In the genomic region with DNA sequence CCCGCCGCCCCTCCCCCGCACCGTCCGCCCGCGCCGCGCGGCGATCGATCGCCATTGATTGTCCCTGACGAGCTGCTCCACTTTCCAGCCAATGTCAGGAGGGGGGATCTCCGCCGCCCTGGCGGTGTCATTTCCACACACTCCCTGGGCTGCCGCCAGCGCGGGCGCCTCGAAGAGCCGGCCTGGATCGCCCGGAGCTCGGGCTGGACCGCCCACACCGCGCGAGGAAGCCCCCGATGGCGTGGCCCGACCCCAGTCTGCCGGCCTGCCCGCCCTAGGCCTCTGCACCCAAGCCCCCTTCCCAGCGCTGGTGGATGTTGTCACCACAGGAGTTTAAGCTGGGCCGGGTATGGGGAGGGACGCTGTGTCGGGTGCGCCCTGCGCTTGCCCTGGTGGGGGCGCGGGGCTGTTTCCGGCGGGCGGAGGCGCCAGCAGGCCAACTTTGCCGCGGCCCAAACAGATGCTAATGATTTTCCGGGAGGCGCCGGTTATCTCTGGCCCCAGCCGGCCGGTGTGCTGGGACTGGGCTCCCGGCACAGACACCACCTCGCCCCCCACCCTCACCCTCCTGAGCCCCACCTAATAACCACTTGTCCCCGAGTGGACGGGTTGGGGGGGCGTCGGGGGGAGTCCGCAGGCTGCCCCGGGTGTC, we compare ENCODE assay signal across 1 cellular context.
TF ChIP-seq lines count a peak whose summit lies in the region.

No MANE protein-coding gene starts in this region.

TF ChIP-seq in HepG2, 621 proteins besides CTCF, POLR2A, EP300 and RAD21 (continued from another document and continues in another):
- TF ChIP-seq, protein P1, sequence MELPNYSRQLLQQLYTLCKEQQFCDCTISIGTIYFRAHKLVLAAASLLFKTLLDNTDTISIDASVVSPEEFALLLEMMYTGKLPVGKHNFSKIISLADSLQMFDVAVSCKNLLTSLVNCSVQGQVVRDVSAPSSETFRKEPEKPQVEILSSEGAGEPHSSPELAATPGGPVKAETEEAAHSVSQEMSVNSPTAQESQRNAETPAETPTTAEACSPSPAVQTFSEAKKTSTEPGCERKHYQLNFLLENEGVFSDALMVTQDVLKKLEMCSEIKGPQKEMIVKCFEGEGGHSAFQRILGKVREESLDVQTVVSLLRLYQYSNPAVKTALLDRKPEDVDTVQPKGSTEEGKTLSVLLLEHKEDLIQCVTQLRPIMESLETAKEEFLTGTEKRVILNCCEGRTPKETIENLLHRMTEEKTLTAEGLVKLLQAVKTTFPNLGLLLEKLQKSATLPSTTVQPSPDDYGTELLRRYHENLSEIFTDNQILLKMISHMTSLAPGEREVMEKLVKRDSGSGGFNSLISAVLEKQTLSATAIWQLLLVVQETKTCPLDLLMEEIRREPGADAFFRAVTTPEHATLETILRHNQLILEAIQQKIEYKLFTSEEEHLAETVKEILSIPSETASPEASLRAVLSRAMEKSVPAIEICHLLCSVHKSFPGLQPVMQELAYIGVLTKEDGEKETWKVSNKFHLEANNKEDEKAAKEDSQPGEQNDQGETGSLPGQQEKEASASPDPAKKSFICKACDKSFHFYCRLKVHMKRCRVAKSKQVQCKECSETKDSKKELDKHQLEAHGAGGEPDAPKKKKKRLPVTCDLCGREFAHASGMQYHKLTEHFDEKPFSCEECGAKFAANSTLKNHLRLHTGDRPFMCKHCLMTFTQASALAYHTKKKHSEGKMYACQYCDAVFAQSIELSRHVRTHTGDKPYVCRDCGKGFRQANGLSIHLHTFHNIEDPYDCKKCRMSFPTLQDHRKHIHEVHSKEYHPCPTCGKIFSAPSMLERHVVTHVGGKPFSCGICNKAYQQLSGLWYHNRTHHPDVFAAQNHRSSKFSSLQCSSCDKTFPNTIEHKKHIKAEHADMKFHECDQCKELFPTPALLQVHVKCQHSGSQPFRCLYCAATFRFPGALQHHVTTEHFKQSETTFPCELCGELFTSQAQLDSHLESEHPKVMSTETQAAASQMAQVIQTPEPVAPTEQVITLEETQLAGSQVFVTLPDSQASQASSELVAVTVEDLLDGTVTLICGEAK (IDR thresholded peaks at IDR 0.05), result no peak
- TF ChIP-seq, protein P1 (CRISPR knock-in tag; IDR thresholded peaks at IDR 0.05), result peak; percentile 50; the same call in 1 of the 2 replicates
- TF ChIP-seq ZNF24 (IDR thresholded peaks at IDR 0.05) (no peak), SOX13 (IDR thresholded peaks at IDR 0.05) (no peak), SOX13 (CRISPR knock-in tag; conservative IDR thresholded peaks at IDR 0.05 in 1 of 2, IDR thresholded peaks at IDR 0.05 in 1 of 2) (peak in 1 of 2 experiments; percentile 64; a peak in 2 of 4 replicates), SP5 (CRISPR knock-in tag; IDR thresholded peaks at IDR 0.05; ENCODE audit: borderline replicate concordance, low read depth) (peak; percentile 57), FOSL1 (CRISPR knock-in tag; IDR thresholded peaks at IDR 0.05; ENCODE audit: borderline replicate concordance) (no peak), HMG20B (CRISPR knock-in tag; conservative IDR thresholded peaks at IDR 0.05) (no peak), PRMT3 (CRISPR knock-in tag; IDR thresholded peaks at IDR 0.05; ENCODE audit: borderline replicate concordance, low read depth) (no peak), U2AF2 (IDR thresholded peaks at IDR 0.05; ENCODE audit: low read depth, low read length) (no peak), TEAD2 (CRISPR knock-in tag; IDR thresholded peaks at IDR 0.05) (no peak), CAMTA2 (CRISPR knock-in tag; IDR thresholded peaks at IDR 0.05; ENCODE audit: borderline replicate concordance) (no peak), SALL2 (CRISPR knock-in tag; IDR thresholded peaks at IDR 0.05) (peak; percentile 93), ATAD3A (CRISPR knock-in tag; IDR thresholded peaks at IDR 0.05) (no peak), ZNF556 (CRISPR knock-in tag; IDR thresholded peaks at IDR 0.05; ENCODE audit: borderline replicate concordance) (no peak), ZFP37 (CRISPR knock-in tag; IDR thresholded peaks at IDR 0.05; ENCODE audit: borderline replicate concordance) (0 out of 2 replicates have a peak, but pooled peaks have one; percentile 47), NR1H2 (CRISPR knock-in tag; IDR thresholded peaks at IDR 0.05; ENCODE audit: borderline replicate concordance, low read depth) (no peak), ZNF143 (CRISPR knock-in tag; IDR thresholded peaks at IDR 0.05) (no peak), SNAI1 (CRISPR knock-in tag; IDR thresholded peaks at IDR 0.05; ENCODE audit: borderline replicate concordance) (no peak), NFE2L1 (CRISPR knock-in tag; IDR thresholded peaks at IDR 0.05; ENCODE audit: borderline replicate concordance) (no peak), NFYC (CRISPR knock-in tag; IDR thresholded peaks at IDR 0.05) (peak; percentile 45), RFX1 (IDR thresholded peaks at IDR 0.05) (no peak), ZMYM2 (CRISPR knock-in tag; IDR thresholded peaks at IDR 0.05) (peak; percentile 76), PHF8 (CRISPR knock-in tag; IDR thresholded peaks at IDR 0.05) (peak; percentile 61), TAF15 (IDR thresholded peaks at IDR 0.05; ENCODE audit: low read depth, low read length, poor library complexity, severe bottlenecking) (no peak), TCF7L2 (IDR thresholded peaks at IDR 0.05; ENCODE audit: low read depth, low read length) (no peak), MAFG (CRISPR knock-in tag; IDR thresholded peaks at IDR 0.05) (peak; percentile 72; the same call in 1 of the 2 replicates), ZNF44 (CRISPR knock-in tag; IDR thresholded peaks at IDR 0.05) (no peak), RCOR2 (CRISPR knock-in tag; IDR thresholded peaks at IDR 0.05) (peak; percentile 71; the same call in 1 of the 2 replicates), ZNF230 (CRISPR knock-in tag; IDR thresholded peaks at IDR 0.05) (0 out of 2 replicates have a peak, but pooled peaks have one; percentile 36), ZNF562 (CRISPR knock-in tag; IDR thresholded peaks at IDR 0.05; ENCODE audit: borderline replicate concordance) (no peak), ZNF781 (CRISPR knock-in tag; IDR thresholded peaks at IDR 0.05; ENCODE audit: borderline replicate concordance, not compliant biosample characterization) (no peak), ZSCAN9 (CRISPR knock-in tag; IDR thresholded peaks at IDR 0.05; ENCODE audit: borderline replicate concordance) (0 out of 2 replicates have a peak, but pooled peaks have one; percentile 51), RFX3 (CRISPR knock-in tag; IDR thresholded peaks at IDR 0.05) (no peak), ATF7 (IDR thresholded peaks at IDR 0.05) (no peak), ATF7 (CRISPR knock-in tag; IDR thresholded peaks at IDR 0.05) (peak; percentile 70), HDAC1 (CRISPR knock-in tag; IDR thresholded peaks at IDR 0.05) (peak; percentile 92), MTF2 (CRISPR knock-in tag; IDR thresholded peaks at IDR 0.05; ENCODE audit: borderline replicate concordance) (no peak; the same call in 1 of the 2 replicates), ZNF788 (CRISPR knock-in tag; IDR thresholded peaks at IDR 0.05; ENCODE audit: borderline replicate concordance) (peak; percentile 73; the same call in 1 of the 2 replicates), ZFX (CRISPR knock-in tag; IDR thresholded peaks at IDR 0.05; ENCODE audit: low read depth) (peak; percentile 82), NFKB2 (CRISPR knock-in tag; IDR thresholded peaks at IDR 0.05; ENCODE audit: borderline replicate concordance) (no peak)
- TF ChIP-seq, protein P2, sequence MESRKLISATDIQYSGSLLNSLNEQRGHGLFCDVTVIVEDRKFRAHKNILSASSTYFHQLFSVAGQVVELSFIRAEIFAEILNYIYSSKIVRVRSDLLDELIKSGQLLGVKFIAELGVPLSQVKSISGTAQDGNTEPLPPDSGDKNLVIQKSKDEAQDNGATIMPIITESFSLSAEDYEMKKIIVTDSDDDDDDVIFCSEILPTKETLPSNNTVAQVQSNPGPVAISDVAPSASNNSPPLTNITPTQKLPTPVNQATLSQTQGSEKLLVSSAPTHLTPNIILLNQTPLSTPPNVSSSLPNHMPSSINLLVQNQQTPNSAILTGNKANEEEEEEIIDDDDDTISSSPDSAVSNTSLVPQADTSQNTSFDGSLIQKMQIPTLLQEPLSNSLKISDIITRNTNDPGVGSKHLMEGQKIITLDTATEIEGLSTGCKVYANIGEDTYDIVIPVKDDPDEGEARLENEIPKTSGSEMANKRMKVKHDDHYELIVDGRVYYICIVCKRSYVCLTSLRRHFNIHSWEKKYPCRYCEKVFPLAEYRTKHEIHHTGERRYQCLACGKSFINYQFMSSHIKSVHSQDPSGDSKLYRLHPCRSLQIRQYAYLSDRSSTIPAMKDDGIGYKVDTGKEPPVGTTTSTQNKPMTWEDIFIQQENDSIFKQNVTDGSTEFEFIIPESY (CRISPR knock-in tag; IDR thresholded peaks at IDR 0.05), result no peak
- TF ChIP-seq, protein P3, sequence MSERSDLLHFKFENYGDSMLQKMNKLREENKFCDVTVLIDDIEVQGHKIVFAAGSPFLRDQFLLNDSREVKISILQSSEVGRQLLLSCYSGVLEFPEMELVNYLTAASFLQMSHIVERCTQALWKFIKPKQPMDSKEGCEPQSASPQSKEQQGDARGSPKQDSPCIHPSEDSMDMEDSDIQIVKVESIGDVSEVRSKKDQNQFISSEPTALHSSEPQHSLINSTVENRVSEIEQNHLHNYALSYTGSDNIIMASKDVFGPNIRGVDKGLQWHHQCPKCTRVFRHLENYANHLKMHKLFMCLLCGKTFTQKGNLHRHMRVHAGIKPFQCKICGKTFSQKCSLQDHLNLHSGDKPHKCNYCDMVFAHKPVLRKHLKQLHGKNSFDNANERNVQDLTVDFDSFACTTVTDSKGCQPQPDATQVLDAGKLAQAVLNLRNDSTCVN (CRISPR knock-in tag; IDR thresholded peaks at IDR 0.05; ENCODE audit: borderline replicate concordance), result no peak; the same call in 1 of the 2 replicates
- TF ChIP-seq, protein P4, sequence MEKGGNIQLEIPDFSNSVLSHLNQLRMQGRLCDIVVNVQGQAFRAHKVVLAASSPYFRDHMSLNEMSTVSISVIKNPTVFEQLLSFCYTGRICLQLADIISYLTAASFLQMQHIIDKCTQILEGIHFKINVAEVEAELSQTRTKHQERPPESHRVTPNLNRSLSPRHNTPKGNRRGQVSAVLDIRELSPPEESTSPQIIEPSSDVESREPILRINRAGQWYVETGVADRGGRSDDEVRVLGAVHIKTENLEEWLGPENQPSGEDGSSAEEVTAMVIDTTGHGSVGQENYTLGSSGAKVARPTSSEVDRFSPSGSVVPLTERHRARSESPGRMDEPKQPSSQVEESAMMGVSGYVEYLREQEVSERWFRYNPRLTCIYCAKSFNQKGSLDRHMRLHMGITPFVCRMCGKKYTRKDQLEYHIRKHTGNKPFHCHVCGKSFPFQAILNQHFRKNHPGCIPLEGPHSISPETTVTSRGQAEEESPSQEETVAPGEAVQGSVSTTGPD (CRISPR knock-in tag; IDR thresholded peaks at IDR 0.05), result no peak
- TF ChIP-seq, protein P5, sequence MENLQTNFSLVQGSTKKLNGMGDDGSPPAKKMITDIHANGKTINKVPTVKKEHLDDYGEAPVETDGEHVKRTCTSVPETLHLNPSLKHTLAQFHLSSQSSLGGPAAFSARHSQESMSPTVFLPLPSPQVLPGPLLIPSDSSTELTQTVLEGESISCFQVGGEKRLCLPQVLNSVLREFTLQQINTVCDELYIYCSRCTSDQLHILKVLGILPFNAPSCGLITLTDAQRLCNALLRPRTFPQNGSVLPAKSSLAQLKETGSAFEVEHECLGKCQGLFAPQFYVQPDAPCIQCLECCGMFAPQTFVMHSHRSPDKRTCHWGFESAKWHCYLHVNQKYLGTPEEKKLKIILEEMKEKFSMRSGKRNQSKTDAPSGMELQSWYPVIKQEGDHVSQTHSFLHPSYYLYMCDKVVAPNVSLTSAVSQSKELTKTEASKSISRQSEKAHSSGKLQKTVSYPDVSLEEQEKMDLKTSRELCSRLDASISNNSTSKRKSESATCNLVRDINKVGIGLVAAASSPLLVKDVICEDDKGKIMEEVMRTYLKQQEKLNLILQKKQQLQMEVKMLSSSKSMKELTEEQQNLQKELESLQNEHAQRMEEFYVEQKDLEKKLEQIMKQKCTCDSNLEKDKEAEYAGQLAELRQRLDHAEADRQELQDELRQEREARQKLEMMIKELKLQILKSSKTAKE (CRISPR knock-in tag; IDR thresholded peaks at IDR 0.05; ENCODE audit: borderline replicate concordance), result peak; percentile 95
- TF ChIP-seq, protein P6, sequence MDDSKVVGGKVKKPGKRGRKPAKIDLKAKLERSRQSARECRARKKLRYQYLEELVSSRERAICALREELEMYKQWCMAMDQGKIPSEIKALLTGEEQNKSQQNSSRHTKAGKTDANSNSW (CRISPR knock-in tag; IDR thresholded peaks at IDR 0.05; ENCODE audit: borderline replicate concordance), result peak; percentile 64; the same call in 1 of the 2 replicates
- TF ChIP-seq, protein P7, sequence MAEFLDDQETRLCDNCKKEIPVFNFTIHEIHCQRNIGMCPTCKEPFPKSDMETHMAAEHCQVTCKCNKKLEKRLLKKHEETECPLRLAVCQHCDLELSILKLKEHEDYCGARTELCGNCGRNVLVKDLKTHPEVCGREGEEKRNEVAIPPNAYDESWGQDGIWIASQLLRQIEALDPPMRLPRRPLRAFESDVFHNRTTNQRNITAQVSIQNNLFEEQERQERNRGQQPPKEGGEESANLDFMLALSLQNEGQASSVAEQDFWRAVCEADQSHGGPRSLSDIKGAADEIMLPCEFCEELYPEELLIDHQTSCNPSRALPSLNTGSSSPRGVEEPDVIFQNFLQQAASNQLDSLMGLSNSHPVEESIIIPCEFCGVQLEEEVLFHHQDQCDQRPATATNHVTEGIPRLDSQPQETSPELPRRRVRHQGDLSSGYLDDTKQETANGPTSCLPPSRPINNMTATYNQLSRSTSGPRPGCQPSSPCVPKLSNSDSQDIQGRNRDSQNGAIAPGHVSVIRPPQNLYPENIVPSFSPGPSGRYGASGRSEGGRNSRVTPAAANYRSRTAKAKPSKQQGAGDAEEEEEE (CRISPR knock-in tag; IDR thresholded peaks at IDR 0.05; ENCODE audit: borderline replicate concordance), result no peak; the same call in 1 of the 2 replicates
